In the genomic region with DNA sequence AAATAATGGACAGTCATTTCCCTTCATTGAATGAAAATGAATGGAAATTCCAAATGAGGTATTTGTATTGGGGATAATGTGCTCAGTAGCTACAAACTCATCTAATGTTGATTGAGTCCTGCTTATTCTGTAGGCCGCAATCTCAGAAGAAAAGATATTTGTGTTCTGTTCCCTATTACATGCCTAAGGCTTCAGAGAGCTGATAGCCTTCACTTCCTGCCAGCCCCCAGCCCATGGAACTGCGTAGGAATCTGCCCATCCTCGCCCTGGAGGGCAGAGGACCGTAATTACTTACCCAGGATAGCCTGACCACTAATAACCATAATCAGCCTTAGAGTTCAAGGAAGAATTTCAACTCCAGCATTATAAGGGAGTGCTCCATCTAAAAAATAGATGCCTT, we compare ENCODE assay signal across 19 cellular contexts.
"Had no signal": no experiment of that assay in that cellular context is flagged by ENCODE, and none has a peak within 500 bp of the region (broad histone marks: within the 10 kb centered on the region; RNA-seq: fewer than 3 reads in every experiment).

No MANE protein-coding gene starts in this region.

- H3K27ac ChIP-seq: left ventricle myocardium inferior, lower lobe of right lung, pancreas, prostate gland, spleen, testis had no signal

- FAIRE-seq: kidney, pancreas had no signal

- H3K4me3 ChIP-seq: esophagus squamous epithelium, left ventricle myocardium inferior, lower lobe of right lung, pancreas, prostate gland, spleen, testis had no signal

- H3K27me3 ChIP-seq: esophagus squamous epithelium, pancreas, spleen, testis had no signal

- H3K9me3 ChIP-seq: esophagus squamous epithelium, left ventricle myocardium inferior, lower lobe of right lung, pancreas, prostate gland, spleen, testis had no signal

- DNase-seq: cortex of kidney; effector memory CD8-positive, alpha-beta T cell; esophagus squamous epithelium; foreskin fibroblast; immature natural killer cell; kidney; left cardiac atrium; left ventricle myocardium inferior; lower lobe of right lung; midbrain; occipital lobe; pancreas; spleen; stimulated activated CD4-positive, alpha-beta T cell treated with anti-CD3 and anti-CD28 coated beads, Interleukin-15, amount 100 ng/mL, for 24 hours; stimulated activated CD4-positive, alpha-beta T cell treated with anti-CD3 and anti-CD28 coated beads, Interleukin-1b, Interleukin-23, amount 100 ng/mL, for 48 hours; stimulated activated CD4-positive, alpha-beta T cell treated with anti-CD3 and anti-CD28 coated beads, Interleukin-4, amount 100 ng/mL, for 24 hours; testis; trophoblast cell had no signal

- H3K36me3 ChIP-seq: prostate gland had no signal

- H3K4me1 ChIP-seq: prostate gland had no signal
